ENCODE assay signal across 21 cellular contexts in the genomic region with DNA sequence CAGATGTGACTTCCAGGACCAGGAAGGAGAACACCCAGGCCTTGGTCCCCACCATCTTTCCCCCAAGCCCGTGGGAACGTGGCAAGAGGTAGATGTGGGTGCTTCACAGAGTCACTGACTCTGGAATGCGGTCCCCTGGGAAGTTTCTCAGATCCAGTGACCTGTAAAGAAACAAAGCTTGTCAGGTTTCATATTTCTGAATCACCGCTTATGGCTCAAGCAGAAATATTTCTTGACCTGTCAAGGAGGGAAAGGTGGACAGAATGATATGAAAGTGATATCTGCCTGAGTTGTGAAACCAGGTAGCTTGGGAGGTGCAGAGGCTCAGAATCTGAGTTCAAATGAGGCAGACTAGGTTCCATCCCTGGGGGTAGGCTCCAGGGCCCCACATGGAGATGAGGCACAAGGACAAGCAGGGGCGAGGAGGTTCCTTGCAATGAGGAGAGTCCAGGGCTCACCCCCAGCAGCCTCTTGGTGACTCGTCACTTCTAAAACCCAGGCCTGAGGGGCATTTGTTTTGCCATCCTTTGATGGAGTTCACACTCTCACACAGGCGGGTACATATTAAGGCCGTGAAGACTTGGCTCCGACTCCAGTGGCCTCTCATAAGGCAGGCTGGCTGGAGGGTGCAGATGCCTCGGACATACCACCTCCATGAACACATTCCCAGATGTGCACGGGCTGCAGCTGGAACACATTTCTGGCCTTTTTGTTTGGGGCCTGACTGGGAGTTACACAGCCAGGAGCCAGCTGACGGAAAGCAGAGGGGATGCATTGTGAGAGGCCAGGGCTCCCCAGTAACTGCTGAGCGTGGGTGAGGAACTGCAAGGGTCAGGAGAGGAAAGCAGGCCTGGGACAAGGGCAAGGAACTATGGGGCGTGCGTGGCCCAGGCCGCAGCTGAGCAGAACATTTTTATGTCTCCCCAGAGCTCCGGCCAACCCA. TPM values are rescaled to one million over a fixed set of nuclear protein-coding genes. Genes with fewer than 3 reads are reported as not detected.
DNase-seq lines count a peak whose midpoint lies in the region; ATAC-seq and TF ChIP-seq lines count a peak whose summit lies in the region.
"Had no signal": no experiment of that assay in that cellular context is flagged by ENCODE, and none has a peak within 500 bp of the region (broad histone marks: within the 10 kb centered on the region; RNA-seq: fewer than 3 reads in every experiment).

No MANE protein-coding gene starts in this region.

- H3K9ac ChIP-seq in parathyroid adenoma: no peak overlapping the region
- H3K9ac ChIP-seq: BLaER1, SK-N-SH had no signal

- H3K27ac Mint-ChIP-seq in type B pancreatic cell: peak overlapping the region; percentile 23
- H3K27ac Mint-ChIP-seq in effector memory CD8-positive, alpha-beta T cell: no peak overlapping the region
- H3K27ac Mint-ChIP-seq: activated T-helper 1 cell treated with anti-CD3 and anti-CD28 coated beads, Interleukin-12 subunit alpha, Interleukin-12 subunit beta, Interleukin-2, Interleukin-4 antibody, amounts not matched to agents 30 ng/mL and 10 ng/mL and 1 ng/mL, durations not matched to agents 14 hours and 24 hours and 36 hours had no signal

- H3K27me3 Mint-ChIP-seq in type B pancreatic cell: no peaks in the 10 kb centered on the region
- H3K27me3 Mint-ChIP-seq in effector memory CD8-positive, alpha-beta T cell: peaks cover 0 to 14% of the 10 kb centered on the region in 2 donors

- peak overlapping the region; percentile 62 for H3K27ac ChIP-seq in parathyroid adenoma
- H3K27ac ChIP-seq: BLaER1, spleen had no signal

- H3K9me3 ChIP-seq in parathyroid adenoma (ENCODE audit: control insufficient read depth, low read length): no peaks in the 10 kb centered on the region
- H3K9me3 ChIP-seq: BLaER1, ovary, SK-N-SH, spleen had no signal

- no peaks in the 10 kb centered on the region for H3K36me3 ChIP-seq in parathyroid adenoma (ENCODE audit: control insufficient read depth, insufficient read depth, low read length)
- H3K36me3 ChIP-seq: BLaER1, ovary, spleen had no signal

- no peaks in the 10 kb centered on the region for H3K9me3 Mint-ChIP-seq in type B pancreatic cell
- no peaks in the 10 kb centered on the region for H3K9me3 Mint-ChIP-seq in effector memory CD8-positive, alpha-beta T cell
- H3K9me3 Mint-ChIP-seq: activated T-helper 1 cell treated with anti-CD3 and anti-CD28 coated beads, Interleukin-12 subunit alpha, Interleukin-12 subunit beta, Interleukin-2, Interleukin-4 antibody, amounts not matched to agents 30 ng/mL and 10 ng/mL and 1 ng/mL, durations not matched to agents 14 hours and 24 hours and 36 hours had no signal

- intact Hi-C loops in Right ventricle myocardium superior (cut with DNase I): no loop called here
- intact Hi-C loops in Right ventricle myocardium inferior (cut with DNase I): no loop called here
- intact Hi-C loops in left cardiac atrium (cut with DNase I): no loop called here

- H3K4me3 ChIP-seq in parathyroid adenoma (ENCODE audit: low read depth, low read length): no peak overlapping the region
- H3K4me3 ChIP-seq: BLaER1, ovary, spleen had no signal

- DNase-seq in Right ventricle myocardium superior: peak; percentile 50
- DNase-seq in Right ventricle myocardium inferior (ENCODE audit: missing footprints): no peak
- no peak for DNase-seq in left cardiac atrium
- no peak for DNase-seq in type B pancreatic cell (ENCODE audit: extremely low spot score, unreplicated experiment)
- no peak for DNase-seq in effector memory CD8-positive, alpha-beta T cell
- DNase-seq in anterior cingulate cortex (lab: John Stamatoyannopoulos, UW): no peak
- no peak for DNase-seq in NCI-H2227 treated with DMSO at 0.1 percent for 48 hours (lab: John Stamatoyannopoulos, UW)
- DNase-seq: central memory CD4-positive, alpha-beta T cell; Kasumi-1; left colon; NCI-H1105 treated with DMSO at 0.1 percent for 48 hours; NCI-H2171 treated with DMSO at 0.1 percent for 48 hours; NCI-H774; ovary; SK-N-SH; spleen had no signal

- TF ChIP-seq CTCF in parathyroid adenoma (IDR thresholded peaks at IDR 0.05) (no peak), type B pancreatic cell (conservative IDR thresholded peaks at IDR 0.05) (no peak)

- H3K4me1 ChIP-seq in parathyroid adenoma: peaks cover 26% of the 10 kb centered on the region
- H3K4me1 ChIP-seq: spleen had no signal

- no peaks in the 10 kb centered on the region for H3K79me2 ChIP-seq in parathyroid adenoma

- H3K36me3 Mint-ChIP-seq in type B pancreatic cell: no peaks in the 10 kb centered on the region
- H3K36me3 Mint-ChIP-seq in effector memory CD8-positive, alpha-beta T cell (ENCODE audit: insufficient read depth): peaks cover 2% of the 10 kb centered on the region

- H3K27me3 ChIP-seq in parathyroid adenoma (ENCODE audit: control insufficient read depth, insufficient read depth, low read length): no peaks in the 10 kb centered on the region
- H3K27me3 ChIP-seq: BLaER1, ovary, spleen had no signal

- no peak overlapping the region for H3K4me3 Mint-ChIP-seq in type B pancreatic cell
- no peak overlapping the region for H3K4me3 Mint-ChIP-seq in effector memory CD8-positive, alpha-beta T cell
- H3K4me3 Mint-ChIP-seq: activated T-helper 1 cell treated with anti-CD3 and anti-CD28 coated beads, Interleukin-12 subunit alpha, Interleukin-12 subunit beta, Interleukin-2, Interleukin-4 antibody, amounts not matched to agents 30 ng/mL and 10 ng/mL and 1 ng/mL, durations not matched to agents 14 hours and 24 hours and 36 hours had no signal

- H2AFZ ChIP-seq in parathyroid adenoma: peak overlapping the region; percentile 33

- H3K4me1 Mint-ChIP-seq in type B pancreatic cell (ENCODE audit: unreplicated experiment): peaks cover 38% of the 10 kb centered on the region
- no peaks in the 10 kb centered on the region for H3K4me1 Mint-ChIP-seq in effector memory CD8-positive, alpha-beta T cell (ENCODE audit: low read depth in 2 of 2)

- no peak overlapping the region for H3K4me2 ChIP-seq in parathyroid adenoma (ENCODE audit: low read length)
- H3K4me2 ChIP-seq: BLaER1, SK-N-SH had no signal

- peak; percentile 43 for ATAC-seq in Right ventricle myocardium superior (ENCODE audit: poor library complexity)
- ATAC-seq in Right ventricle myocardium inferior: no peak
- ATAC-seq in left cardiac atrium: peak; percentile 13 to 55
- ATAC-seq in effector memory CD8-positive, alpha-beta T cell (replicated peaks): no peak
- ATAC-seq: left colon, Panc1 had no signal

RNA-seq across cellular contexts. Expression of gene CILP, which starts 1.3 kb away (rescaled TPM):
- total RNA-seq in Right ventricle myocardium superior (3.5 TPM), Right ventricle myocardium inferior (15.7 TPM), left cardiac atrium (10 to 100 TPM in 1 of 2 donors, 1 to 10 TPM in 1; 8.2 to 31.1 TPM), type B pancreatic cell (ENCODE audit: low replicate concordance) (0.07 and 1.8 TPM in 2 replicates)
- total RNA-seq: A172; activated T-helper 1 cell treated with anti-CD3 and anti-CD28 coated beads, Interleukin-12 subunit alpha, Interleukin-12 subunit beta, Interleukin-2, Interleukin-4 antibody, amounts not matched to agents 30 ng/mL and 10 ng/mL and 1 ng/mL, durations not matched to agents 14 hours and 24 hours and 36 hours had no signal

RNA-seq across cellular contexts. Expression of gene CLPX, which starts 24.8 kb away (rescaled TPM):
- total RNA-seq in Right ventricle myocardium superior (51.5 TPM), Right ventricle myocardium inferior (54.6 TPM), left cardiac atrium (10 to 100 TPM; 40.8 to 52.5 TPM), type B pancreatic cell (ENCODE audit: low replicate concordance) (52.1 and 55.1 TPM in 2 replicates)

Comparison
In these comparisons a context has a peak if more than half of its experiments do, and no peak if none do; other contexts are left out.
1. ATAC-seq: peak in Right ventricle myocardium superior (single experiment) and left cardiac atrium (2 of 2); none in Right ventricle myocardium inferior (single experiment) and effector memory CD8-positive, alpha-beta T cell (single experiment).